In genomic region chr20:63536241-63536977, GRCh38 we compare ENCODE assay signal across 13 cellular contexts. TPM values are rescaled to one million over a fixed set of nuclear protein-coding genes. Genes with fewer than 3 reads are reported as not detected.
DNase-seq lines count a peak whose midpoint lies in the region; ATAC-seq and TF ChIP-seq lines count a peak whose summit lies in the region.
"Had no signal": no experiment of that assay in that cellular context is flagged by ENCODE, and none has a peak within 500 bp of the region (broad histone marks: within the 10 kb centered on the region; RNA-seq: fewer than 3 reads in every experiment).

No MANE protein-coding gene starts in this region.

- H3K27ac ChIP-seq in SJCRH30 (peak overlapping the region; percentile 80), mesendoderm (ENCODE audit: low read depth, low read length) (no peak overlapping the region)
- H3K27ac ChIP-seq: SJSA1 had no signal

- H3K4me3 Mint-ChIP-seq in progenitor cell of endocrine pancreas (ENCODE audit: low read depth), result no peak overlapping the region
- H3K4me3 Mint-ChIP-seq: brain had no signal

- H3K4me3 ChIP-seq in SJCRH30 (no peak overlapping the region), mesendoderm (ENCODE audit: low read length) (no peak overlapping the region)
- H3K4me3 ChIP-seq: SJSA1 had no signal

- no peaks in the 10 kb centered on the region for H3K36me3 ChIP-seq in SJCRH30
- H3K36me3 ChIP-seq in mesendoderm (ENCODE audit: control insufficient read depth, insufficient read depth, low read length), result no peaks in the 10 kb centered on the region
- H3K36me3 ChIP-seq: SJSA1 had no signal

- no peak overlapping the region for H4K8ac ChIP-seq in mesendoderm (ENCODE audit: low read depth, low read length)

- no peak for TF ChIP-seq CTCF in progenitor cell of endocrine pancreas (IDR thresholded peaks at IDR 0.05; ENCODE audit: unreplicated experiment)

- no peak overlapping the region for H2BK120ac ChIP-seq in mesendoderm (ENCODE audit: low read depth, low read length)

- no peak overlapping the region for H4K5ac ChIP-seq in mesendoderm (ENCODE audit: low read length)

- H3K79me2 ChIP-seq in mesendoderm (ENCODE audit: control insufficient read depth, insufficient read depth, low read length), result no peaks in the 10 kb centered on the region

- no CpG with 5 or more reads among the region's 35 CpGs for WGBS in mesendoderm (ENCODE audit: extremely low coverage, insufficient coverage, low lambda C conversion rate)

- H3K9me3 ChIP-seq in SJCRH30 (replicated peaks), result no peaks in the 10 kb centered on the region
- H3K9me3 ChIP-seq: SJSA1 had no signal

- no peaks in the 10 kb centered on the region for H3K79me1 ChIP-seq in mesendoderm (ENCODE audit: low read length)

- no peak for ATAC-seq in HG02885 (IDR thresholded peaks at IDR 0.05; ENCODE audit: poor library complexity, unreplicated experiment)

- DNase-seq in A172 (ENCODE audit: low spot score) (peak; percentile 68), GM04503 (ENCODE audit: low read depth) (peak; percentile 15), SJCRH30 (peak; percentile 97 to 98), glomerular visceral epithelial cell (ENCODE audit: extremely low spot score) (peak; percentile 49), NCI-H1105 treated with DMSO at 0.1 percent for 48 hours (lab: John Stamatoyannopoulos, UW) (no peak), progenitor cell of endocrine pancreas (ENCODE audit: low spot score, unreplicated experiment) (no peak), mesendoderm (no peak)
- DNase-seq: GDM1 had no signal

- H3K9ac ChIP-seq in mesendoderm (ENCODE audit: low read length), result no peak overlapping the region

- no peak overlapping the region for H2AK5ac ChIP-seq in mesendoderm (ENCODE audit: low read length)

- no peak overlapping the region for H3K18ac ChIP-seq in mesendoderm (ENCODE audit: low read length)

- H3K27ac Mint-ChIP-seq in progenitor cell of endocrine pancreas, result no peak overlapping the region
- H3K27ac Mint-ChIP-seq: stimulated activated naive CD8-positive, alpha-beta T cell treated with anti-CD3 and anti-CD28 coated beads, Interleukin-15, Interleukin-2, amounts not matched to agents 100 ng/mL and 50 ng/mL, for 24 hours had no signal

- no peaks in the 10 kb centered on the region for H3K27me3 Mint-ChIP-seq in progenitor cell of endocrine pancreas
- H3K27me3 Mint-ChIP-seq: brain; naive thymus-derived CD8-positive, alpha-beta T cell; stimulated activated naive CD8-positive, alpha-beta T cell treated with anti-CD3 and anti-CD28 coated beads, Interleukin-15, Interleukin-2, amounts not matched to agents 100 ng/mL and 50 ng/mL, for 24 hours had no signal

- no peak overlapping the region for H2BK5ac ChIP-seq in mesendoderm (ENCODE audit: low read length)

- H3K4me1 ChIP-seq in SJCRH30, result peaks cover 23% of the 10 kb centered on the region
- no peaks in the 10 kb centered on the region for H3K4me1 ChIP-seq in mesendoderm (ENCODE audit: control insufficient read depth, low read depth, low read length)

- peaks cover 3% of the 10 kb centered on the region for H3K4me1 Mint-ChIP-seq in progenitor cell of endocrine pancreas (ENCODE audit: low read depth)

- H2BK15ac ChIP-seq in mesendoderm (replicated peaks; ENCODE audit: low read depth), result no peak overlapping the region

- H3K23ac ChIP-seq in mesendoderm (ENCODE audit: low read length), result no peak overlapping the region

- no peak overlapping the region for H3K4me2 ChIP-seq in mesendoderm (ENCODE audit: low read length)

- H3K27me3 ChIP-seq in SJCRH30, result peaks cover 6% of the 10 kb centered on the region; the same call in 1 of the 2 replicates
- H3K27me3 ChIP-seq in mesendoderm (ENCODE audit: insufficient read depth, low read length, poor library complexity), result no peaks in the 10 kb centered on the region

- H3K9me3 Mint-ChIP-seq in progenitor cell of endocrine pancreas (ENCODE audit: low read depth), result no peaks in the 10 kb centered on the region
- H3K9me3 Mint-ChIP-seq: brain; naive thymus-derived CD8-positive, alpha-beta T cell; stimulated activated naive CD8-positive, alpha-beta T cell treated with anti-CD3 and anti-CD28 coated beads, Interleukin-15, Interleukin-2, amounts not matched to agents 100 ng/mL and 50 ng/mL, for 24 hours had no signal

- H3K36me3 Mint-ChIP-seq in progenitor cell of endocrine pancreas (ENCODE audit: insufficient read depth), result no peaks in the 10 kb centered on the region
- H3K36me3 Mint-ChIP-seq: brain; naive thymus-derived CD8-positive, alpha-beta T cell had no signal

- H3K56ac ChIP-seq in mesendoderm (ENCODE audit: low read length), result no peak overlapping the region

- no peak overlapping the region for H3K4ac ChIP-seq in mesendoderm (ENCODE audit: low read depth, low read length)

RNA-seq across cellular contexts. Expression of gene PTK6, which starts 0.8 kb away (rescaled TPM):
- 2.0 and 2.4 TPM in 2 replicates for total RNA-seq in A172 (2014; rRNA removed; shearing (Covaris generic))
- total RNA-seq in SJCRH30 (2014; rRNA removed; shearing (Covaris generic)), result 1.4 TPM in 2 replicates
- 0.29 and 0.31 TPM in 2 replicates for total RNA-seq in progenitor cell of endocrine pancreas
- 0.08 TPM for polyA plus RNA-seq in mesendoderm (2013, experiment 1 of 2)
- 0.07 TPM for polyA plus RNA-seq in mesendoderm (2013, experiment 2 of 2)
- total RNA-seq: SJSA1 had no signal

RNA-seq across cellular contexts. Expression of gene SRMS, which starts 11.1 kb away (rescaled TPM):
- total RNA-seq in A172 (2014; rRNA removed; shearing (Covaris generic)), result not detected in 2 replicates
- not detected in 2 replicates for total RNA-seq in SJCRH30 (2014; rRNA removed; shearing (Covaris generic))
- total RNA-seq in progenitor cell of endocrine pancreas, result not detected in 2 replicates
- 0.11 TPM for polyA plus RNA-seq in mesendoderm (2013, experiment 1 of 2)
- polyA plus RNA-seq in mesendoderm (2013, experiment 2 of 2), result 0.10 TPM
- total RNA-seq: naive thymus-derived CD8-positive, alpha-beta T cell; SJSA1 had no signal
- polyA plus RNA-seq: naive thymus-derived CD8-positive, alpha-beta T cell had no signal

RNA-seq across cellular contexts. Expression of gene PPDPF, which starts 15.8 kb away (rescaled TPM):
- 67.4 and 70.6 TPM in 2 replicates for total RNA-seq in A172 (2014; rRNA removed; shearing (Covaris generic))
- total RNA-seq in SJCRH30 (2014; rRNA removed; shearing (Covaris generic)), result 149 and 171 TPM in 2 replicates
- total RNA-seq in progenitor cell of endocrine pancreas, result 340 and 374 TPM in 2 replicates
- polyA plus RNA-seq in mesendoderm (2013, experiment 1 of 2), result 145 TPM
- 147 TPM for polyA plus RNA-seq in mesendoderm (2013, experiment 2 of 2)

RNA-seq across cellular contexts. Expression of gene FNDC11, which starts 17.6 kb away (rescaled TPM):
- total RNA-seq in A172 (2014; rRNA removed; shearing (Covaris generic)), result 1.8 and 2.9 TPM in 2 replicates
- total RNA-seq in SJCRH30 (2014; rRNA removed; shearing (Covaris generic)), result 0.02 and 0.20 TPM in 2 replicates
- total RNA-seq in progenitor cell of endocrine pancreas, result 1.9 and 2.6 TPM in 2 replicates
- polyA plus RNA-seq in mesendoderm (2013, experiment 1 of 2), result 1.3 TPM
- 1.5 TPM for polyA plus RNA-seq in mesendoderm (2013, experiment 2 of 2)

RNA-seq across cellular contexts. Expression of gene EEF1A2, which starts 37.5 kb away (rescaled TPM):
- total RNA-seq in A172 (2014; rRNA removed; shearing (Covaris generic)), result 88.1 and 91.0 TPM in 2 replicates
- total RNA-seq in SJCRH30 (2014; rRNA removed; shearing (Covaris generic)), result 0.76 and 1.4 TPM in 2 replicates
- 11.0 and 11.8 TPM in 2 replicates for total RNA-seq in progenitor cell of endocrine pancreas
- polyA plus RNA-seq in mesendoderm (2013, experiment 1 of 2), result 8.6 TPM
- polyA plus RNA-seq in mesendoderm (2013, experiment 2 of 2), result 9.6 TPM
- polyA plus RNA-seq: naive thymus-derived CD8-positive, alpha-beta T cell had no signal

Comparison
In these comparisons a context has a peak if more than half of its experiments do, and no peak if none do; other contexts are left out.
1. DNase-seq: peak in A172 (single experiment), GM04503 (single experiment), SJCRH30 (2 of 2) and glomerular visceral epithelial cell (single experiment); none in NCI-H1105 treated with DMSO at 0.1 percent for 48 hours (single experiment), progenitor cell of endocrine pancreas (single experiment) and mesendoderm (single experiment).